30 cellular contexts compared by ENCODE assay signal in genomic region chr11:126634963-126635362, GRCh38.
"Had no signal": no experiment of that assay in that cellular context is flagged by ENCODE, and none has a peak within 500 bp of the region (broad histone marks: within the 10 kb centered on the region; RNA-seq: fewer than 3 reads in every experiment).

No MANE protein-coding gene starts in this region.

- H3K27me3 ChIP-seq: ascending aorta, body of pancreas, MG63, SJSA1 had no signal

- H3K36me3 Mint-ChIP-seq: activated CD4-positive, alpha-beta memory T cell treated with anti-CD3 and anti-CD28 coated beads for 36 hours; activated naive CD4-positive, alpha-beta T cell treated with anti-CD3 and anti-CD28 coated beads, Interleukin-2, amount 50 U/mL, for 72 hours had no signal

- H3K4me3 Mint-ChIP-seq: activated B cell treated with CpG ODN at 0.5 μM for 24 hours; activated CD4-positive, alpha-beta memory T cell treated with anti-CD3 and anti-CD28 coated beads for 36 hours; activated CD4-positive, alpha-beta T cell treated with anti-CD3 and anti-CD28 coated beads, Interleukin-2, amount 10 ng/mL, durations not matched to agents 7 days and 5 days; activated naive CD8-positive, alpha-beta T cell treated with anti-CD3 and anti-CD28 coated beads, Interleukin-2, amount 50 U/mL, for 24 hours; activated T-cell treated with anti-CD3 and anti-CD28 coated beads, Interleukin-2, amount 50 U/mL, for 4 hours; T-helper 17 cell had no signal

- DNase-seq: activated B cell treated with CpG ODN at 0.5 μM for 24 hours; activated CD4-positive, alpha-beta memory T cell treated with anti-CD3 and anti-CD28 coated beads for 36 hours; activated CD4-positive, alpha-beta T cell treated with anti-CD3 and anti-CD28 coated beads, Interleukin-2, amount 10 ng/mL, durations not matched to agents 7 days and 5 days; activated CD8-positive, alpha-beta memory T cell treated with anti-CD3 and anti-CD28 coated beads for 24 hours; activated effector memory CD4-positive, alpha-beta T cell treated with anti-CD3 and anti-CD28 coated beads, Interleukin-2, amount 50 U/mL, for 16 hours; activated naive CD4-positive, alpha-beta T cell treated with Interleukin-2 at 50 U/mL for 16 hours; activated naive CD8-positive, alpha-beta T cell treated with anti-CD3 and anti-CD28 coated beads, Interleukin-2, amount 50 U/mL, for 24 hours; activated T-cell treated with anti-CD3 and anti-CD28 coated beads, Interleukin-2, amount 50 U/mL, for 4 hours; amniotic stem cell; body of pancreas; central memory CD4-positive, alpha-beta T cell; MG63; MV-4-11; NCI-H1092 treated with DMSO at 0.1 percent for 48 hours; NCI-H1417 treated with DMSO at 0.1 percent for 48 hours; NCI-H1694; NCI-H2029; NCI-H2107; NCI-H345; NCI-H510A; NCI-H526 treated with DMSO at 0.1 percent for 48 hours; NCI-H82; OCI-M1; SHP77; T-helper 17 cell; T-helper 9 cell had no signal

- FAIRE-seq: RCC 7860 had no signal

- H3K4me3 ChIP-seq: ascending aorta, body of pancreas, MG63, SJSA1 had no signal

- H3K4me1 Mint-ChIP-seq: activated B cell treated with CpG ODN at 0.5 μM for 24 hours; activated CD4-positive, alpha-beta T cell treated with anti-CD3 and anti-CD28 coated beads, Interleukin-2, amount 10 ng/mL, durations not matched to agents 7 days and 5 days; activated naive CD8-positive, alpha-beta T cell treated with anti-CD3 and anti-CD28 coated beads, Interleukin-2, amount 50 U/mL, for 24 hours had no signal

- H3K4me1 ChIP-seq: ascending aorta, body of pancreas had no signal

- H3K9me3 Mint-ChIP-seq: activated B cell treated with CpG ODN at 0.5 μM for 24 hours; activated CD4-positive, alpha-beta memory T cell treated with anti-CD3 and anti-CD28 coated beads for 36 hours; activated CD4-positive, alpha-beta T cell treated with anti-CD3 and anti-CD28 coated beads, Interleukin-2, amount 10 ng/mL, durations not matched to agents 7 days and 5 days; activated naive CD4-positive, alpha-beta T cell treated with anti-CD3 and anti-CD28 coated beads, Interleukin-2, amount 50 U/mL, for 72 hours; activated naive CD8-positive, alpha-beta T cell treated with anti-CD3 and anti-CD28 coated beads, Interleukin-2, amount 50 U/mL, for 24 hours; activated T-cell treated with anti-CD3 and anti-CD28 coated beads, Interleukin-2, amount 50 U/mL, for 4 hours had no signal

- H3K27ac ChIP-seq: ascending aorta, body of pancreas, SJSA1 had no signal

- H3K36me3 ChIP-seq: ascending aorta, MG63, SJSA1 had no signal

- ATAC-seq: activated naive CD4-positive, alpha-beta T cell treated with anti-CD3 and anti-CD28 coated beads, Interleukin-2, amount 50 U/mL, for 72 hours; activated naive CD8-positive, alpha-beta T cell treated with anti-CD3 and anti-CD28 coated beads, Interleukin-2, amount 50 U/mL, for 24 hours; activated T-cell treated with anti-CD3 and anti-CD28 coated beads, Interleukin-2, amount 50 U/mL, for 4 hours; body of pancreas; T-helper 17 cell had no signal

- H3K9me3 ChIP-seq: ascending aorta, body of pancreas, MG63, SJSA1 had no signal

- H3K27ac Mint-ChIP-seq: activated B cell treated with CpG ODN at 0.5 μM for 24 hours; activated CD4-positive, alpha-beta memory T cell treated with anti-CD3 and anti-CD28 coated beads for 36 hours; activated CD4-positive, alpha-beta T cell treated with anti-CD3 and anti-CD28 coated beads, Interleukin-2, amount 10 ng/mL, durations not matched to agents 7 days and 5 days; activated naive CD4-positive, alpha-beta T cell treated with anti-CD3 and anti-CD28 coated beads, Interleukin-2, amount 50 U/mL, for 72 hours; activated naive CD8-positive, alpha-beta T cell treated with anti-CD3 and anti-CD28 coated beads, Interleukin-2, amount 50 U/mL, for 24 hours; T-helper 17 cell had no signal
